ENCODE assay signal across 18 cellular contexts in the genomic region with DNA sequence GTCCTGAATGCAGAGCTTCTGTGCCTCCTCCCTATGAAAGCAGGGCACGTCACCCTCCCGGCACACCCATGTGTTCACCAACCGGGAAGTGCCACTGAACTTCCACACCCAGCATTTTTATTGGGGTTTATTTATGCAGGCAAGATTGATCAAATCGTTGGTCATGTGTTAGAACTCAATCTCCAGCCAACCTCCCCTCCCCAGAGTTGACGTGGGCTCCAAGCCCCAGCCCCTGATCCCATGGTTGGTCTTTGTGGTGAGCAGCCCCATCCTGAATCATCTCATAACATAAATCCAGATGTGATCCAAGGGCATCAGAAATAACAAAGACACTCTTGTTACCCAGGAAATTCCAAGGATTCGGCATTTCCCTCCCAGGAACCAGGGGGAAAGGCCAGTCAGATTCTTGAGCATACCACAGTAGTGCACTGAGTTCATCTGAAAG.
A peak's percentile ranks its signal among the peaks of the same experiment; 100 is the strongest.
DNase-seq lines count a peak whose midpoint lies in the region; ATAC-seq and TF ChIP-seq lines count a peak whose summit lies in the region.
"Had no signal": no experiment of that assay in that cellular context is flagged by ENCODE, and none has a peak within 500 bp of the region (broad histone marks: within the 10 kb centered on the region; RNA-seq: fewer than 3 reads in every experiment).

No MANE protein-coding gene starts in this region.

- H3K27me3 Mint-ChIP-seq in activated CD4-positive, alpha-beta memory T cell treated with anti-CD3 and anti-CD28 coated beads for 36 hours = peaks cover 4% of the 10 kb centered on the region
- H3K27me3 Mint-ChIP-seq: activated naive CD4-positive, alpha-beta T cell treated with anti-CD3 and anti-CD28 coated beads, Interleukin-2, amount 10 ng/mL, durations not matched to agents 7 days and 5 days; naive B cell had no signal

- peak overlapping the region; percentile 6; the same call in 1 of the 2 replicates for H3K56ac ChIP-seq in IMR-90 (ENCODE audit: extremely low read depth, insufficient read depth, low read length)
- H3K56ac ChIP-seq in mesendoderm (ENCODE audit: low read length) = peak overlapping the region; percentile 42

- BruUV-seq in IMR-90 (replicated peaks; lab: Mats Ljungman, UMichigan) = no TSS peak

- H3K36me3 ChIP-seq in IMR-90 (ENCODE audit: control insufficient read depth, insufficient read depth, low read length) (peaks cover 23% of the 10 kb centered on the region; the same call in 1 of the 2 replicates), mesendoderm (ENCODE audit: control insufficient read depth, insufficient read depth, low read length) (no peaks in the 10 kb centered on the region)
- H3K36me3 ChIP-seq: Peyer's patch had no signal

- no peaks in the 10 kb centered on the region for H3K9me3 ChIP-seq in IMR-90 (ENCODE audit: control insufficient read depth, insufficient read depth, low read length)
- H3K9me3 ChIP-seq: Peyer's patch, psoas muscle had no signal

- dilution Hi-C loops in IMR-90 (cut with HindIII; ENCODE audit: low sequenced_read_pairs, unreplicated experiment) = no loop called here

- CTCF ChIA-PET in IMR-90 (lab: Yijun Ruan, JAX) = no interaction called here
- CTCF ChIA-PET in activated CD4-positive, alpha-beta memory T cell treated with anti-CD3 and anti-CD28 coated beads for 36 hours (lab: Charles Lee) = no interaction called here

- H2BK120ac ChIP-seq in IMR-90 (ENCODE audit: low read depth, low read length) (peak overlapping the region; percentile 81), mesendoderm (ENCODE audit: low read depth, low read length) (no peak overlapping the region)

- H2AK5ac ChIP-seq in IMR-90 (ENCODE audit: low read depth, low read length) = peak overlapping the region; percentile 78
- H2AK5ac ChIP-seq in mesendoderm (ENCODE audit: low read length) = no peak overlapping the region

- H3K4me1 ChIP-seq in IMR-90 (ENCODE audit: control insufficient read depth, insufficient read depth, low read length) (peaks cover 12% of the 10 kb centered on the region), mesendoderm (ENCODE audit: control insufficient read depth, low read depth, low read length) (no peaks in the 10 kb centered on the region)
- H3K4me1 ChIP-seq: psoas muscle had no signal

- peaks cover 6% of the 10 kb centered on the region; the same call in 1 of the 2 replicates for H3K9me1 ChIP-seq in IMR-90 (ENCODE audit: insufficient read depth, low read length)

- H3K4me3 ChIP-seq in IMR-90 (ENCODE audit: insufficient read depth, low read depth, low read length) = no peak overlapping the region
- H3K4me3 ChIP-seq in epithelial cell of esophagus (ENCODE audit: low read length) = no peak overlapping the region
- no peak overlapping the region for H3K4me3 ChIP-seq in mesendoderm (ENCODE audit: low read length)
- H3K4me3 ChIP-seq: Peyer's patch, psoas muscle had no signal

- peaks cover 3% of the 10 kb centered on the region; the same call in 1 of the 2 replicates for H4K20me1 ChIP-seq in IMR-90 (ENCODE audit: insufficient read depth, low read length)

- H2BK20ac ChIP-seq in IMR-90 (ENCODE audit: low read depth, low read length) = peak overlapping the region; percentile 64; the same call in 1 of the 2 replicates

- H3K27ac ChIP-seq in IMR-90 (ENCODE audit: insufficient read depth, low read length) (peak overlapping the region; percentile 50), mesendoderm (ENCODE audit: low read depth, low read length) (no peak overlapping the region)
- H3K27ac ChIP-seq: Peyer's patch, psoas muscle had no signal

- H4K8ac ChIP-seq in IMR-90 (ENCODE audit: low read depth in 2 of 2, low read length in 2 of 2) = peak overlapping the region in 1 of 2 experiments; percentile 78; a peak in 2 of 4 replicates
- H4K8ac ChIP-seq in mesendoderm (ENCODE audit: low read depth, low read length) = no peak overlapping the region

- TF ChIP-seq POLR2A in IMR-90 (IDR thresholded peaks at IDR 0.05; ENCODE audit: low read depth, low read length) = no peak

- WGBS in IMR-90 (ENCODE audit: extremely low coverage in 2 of 2, insufficient read length in 1 of 2), 2 experiments = no CpG with 5 or more reads among the region's 6 CpGs
- WGBS in mesendoderm (ENCODE audit: extremely low coverage, insufficient coverage, low lambda C conversion rate) = no CpG with 5 or more reads among the region's 6 CpGs

- H3K9me3 Mint-ChIP-seq in activated CD4-positive, alpha-beta memory T cell treated with anti-CD3 and anti-CD28 coated beads for 36 hours = no peaks in the 10 kb centered on the region
- H3K9me3 Mint-ChIP-seq: activated naive CD4-positive, alpha-beta T cell treated with anti-CD3 and anti-CD28 coated beads, Interleukin-2, amount 10 ng/mL, durations not matched to agents 7 days and 5 days; effector memory CD8-positive, alpha-beta T cell; naive B cell; WTC11 had no signal

- ATAC-seq in IMR-90 (ENCODE audit: low read depth) = peak; percentile 59
- ATAC-seq: effector memory CD8-positive, alpha-beta T cell; left lobe of liver; psoas muscle; WTC11 had no signal

- peak overlapping the region; percentile 85 for H3K4ac ChIP-seq in IMR-90 (ENCODE audit: low read depth, low read length)
- H3K4ac ChIP-seq in mesendoderm (ENCODE audit: low read depth, low read length) = no peak overlapping the region

- intact Hi-C loops in IMR-90 (cut with micrococcal nuclease) = loop anchor here (5.0 kb wide), 1 partner anchor 214 kb away; no protein-coding TSS in a partner anchor
- intact Hi-C loops in activated CD4-positive, alpha-beta memory T cell treated with anti-CD3 and anti-CD28 coated beads for 36 hours (cut with micrococcal nuclease) = no loop called here

- peak overlapping the region; percentile 81 for H3K14ac ChIP-seq in IMR-90 (replicated peaks; ENCODE audit: low read depth, low read length)

- H3K4me2 ChIP-seq in IMR-90 (ENCODE audit: low read depth, low read length) (peak overlapping the region; percentile 12; the same call in 1 of the 2 replicates), mesendoderm (ENCODE audit: low read length) (no peak overlapping the region)

- peak overlapping the region; percentile 44 for H2AFZ ChIP-seq in IMR-90 (replicated peaks; ENCODE audit: low read length, poor library complexity)

- TF ChIP-seq CTCF in IMR-90 (conservative IDR thresholded peaks at IDR 0.05; ENCODE audit: low read depth, low read length) = no peak
- TF ChIP-seq CTCF in epithelial cell of esophagus (IDR thresholded peaks at IDR 0.05; ENCODE audit: insufficient read depth, low read depth, low read length, missing control alignments) = no peak

- TF ChIP-seq RAD21 in IMR-90 (IDR thresholded peaks at IDR 0.05; ENCODE audit: low read length) = no peak

- H3K23ac ChIP-seq in IMR-90 (ENCODE audit: low read depth, low read length) (peak overlapping the region; percentile 76), mesendoderm (ENCODE audit: low read length) (no peak overlapping the region)

- POLR2A ChIA-PET in IMR-90 (lab: Charles Lee; ENCODE audit: unreplicated experiment) = interaction anchor here (0.6 kb wide), 2 partner anchors 119 to 256 kb away, joined by 3 to 5 read pairs; no protein-coding TSS in a partner anchor
- POLR2A ChIA-PET in activated CD4-positive, alpha-beta memory T cell treated with anti-CD3 and anti-CD28 coated beads for 36 hours (lab: Charles Lee) = no interaction called here

- H2BK5ac ChIP-seq in IMR-90 (ENCODE audit: low read depth, low read length, poor library complexity, severe bottlenecking) (peak overlapping the region; percentile 59), mesendoderm (ENCODE audit: low read length) (no peak overlapping the region)

- peak overlapping the region; percentile 92 for H2AK9ac ChIP-seq in IMR-90 (replicated peaks; ENCODE audit: low read depth, low read length, poor library complexity)

- H3K36me3 Mint-ChIP-seq in activated CD4-positive, alpha-beta memory T cell treated with anti-CD3 and anti-CD28 coated beads for 36 hours = no peaks in the 10 kb centered on the region
- H3K36me3 Mint-ChIP-seq: activated naive CD4-positive, alpha-beta T cell treated with anti-CD3 and anti-CD28 coated beads, Interleukin-2, amount 10 ng/mL, durations not matched to agents 7 days and 5 days; WTC11 had no signal

- H3K9ac ChIP-seq in IMR-90 (ENCODE audit: low read depth, low read length) (no peak overlapping the region), mesendoderm (ENCODE audit: low read length) (no peak overlapping the region)

- H3K27me3 ChIP-seq in IMR-90 (ENCODE audit: control insufficient read depth, insufficient read depth, low read length) = no peaks in the 10 kb centered on the region
- no peaks in the 10 kb centered on the region for H3K27me3 ChIP-seq in mesendoderm (ENCODE audit: insufficient read depth, low read length, poor library complexity)
- H3K27me3 ChIP-seq: Peyer's patch had no signal

- peak overlapping the region; percentile 58; the same call in 1 of the 2 replicates for H3K18ac ChIP-seq in IMR-90 (ENCODE audit: low read depth, low read length)
- no peak overlapping the region for H3K18ac ChIP-seq in mesendoderm (ENCODE audit: low read length)

- no peaks in the 10 kb centered on the region for H3K4me1 Mint-ChIP-seq in activated CD4-positive, alpha-beta memory T cell treated with anti-CD3 and anti-CD28 coated beads for 36 hours (ENCODE audit: low read depth)
- H3K4me1 Mint-ChIP-seq: activated naive CD4-positive, alpha-beta T cell treated with anti-CD3 and anti-CD28 coated beads, Interleukin-2, amount 10 ng/mL, durations not matched to agents 7 days and 5 days; naive B cell had no signal

- H4K91ac ChIP-seq in IMR-90 (ENCODE audit: insufficient read depth, low read depth, low read length) = peak overlapping the region; percentile 64

- H3K79me2 ChIP-seq in mesendoderm (ENCODE audit: control insufficient read depth, insufficient read depth, low read length) = no peaks in the 10 kb centered on the region

- H3K4me3 Mint-ChIP-seq in activated CD4-positive, alpha-beta memory T cell treated with anti-CD3 and anti-CD28 coated beads for 36 hours = no peak overlapping the region
- H3K4me3 Mint-ChIP-seq: activated naive CD4-positive, alpha-beta T cell treated with anti-CD3 and anti-CD28 coated beads, Interleukin-2, amount 10 ng/mL, durations not matched to agents 7 days and 5 days; effector memory CD8-positive, alpha-beta T cell; WTC11 had no signal

- peak; percentile 5 for DNase-seq in AG08395 (ENCODE audit: low spot score)
- peak; percentile 85 for DNase-seq in IMR-90
- peak; percentile 54 for DNase-seq in epithelial cell of esophagus (ENCODE audit: low read depth)
- no peak for DNase-seq in mesendoderm
- no peak for DNase-seq in G401 (ENCODE audit: low spot score)
- DNase-seq in activated CD8-positive, alpha-beta memory T cell treated with anti-CD3 and anti-CD28 coated beads, Interleukin-2, amount 50 U/mL, for 4 hours = no peak
- no peak for DNase-seq in activated CD4-positive, alpha-beta memory T cell treated with anti-CD3 and anti-CD28 coated beads for 36 hours
- no peak for DNase-seq in NCI-H1436 (lab: John Stamatoyannopoulos, UW)
- DNase-seq: activated naive CD4-positive, alpha-beta T cell treated with anti-CD3 and anti-CD28 coated beads, Interleukin-2, amount 10 ng/mL, durations not matched to agents 7 days and 5 days; effector memory CD8-positive, alpha-beta T cell; hippocampal formation; naive B cell; NCI-H2081 treated with DMSO at 0.1 percent for 48 hours; psoas muscle; substantia nigra had no signal

- H2BK15ac ChIP-seq in IMR-90 (ENCODE audit: low read depth, low read length) = 0 out of 3 replicates have a peak overlapping the region, but pooled peaks have one; percentile 29
- H2BK15ac ChIP-seq in mesendoderm (replicated peaks; ENCODE audit: low read depth) = no peak overlapping the region

- no peak overlapping the region for H3K27ac Mint-ChIP-seq in activated CD4-positive, alpha-beta memory T cell treated with anti-CD3 and anti-CD28 coated beads for 36 hours
- H3K27ac Mint-ChIP-seq: activated naive CD4-positive, alpha-beta T cell treated with anti-CD3 and anti-CD28 coated beads, Interleukin-2, amount 10 ng/mL, durations not matched to agents 7 days and 5 days; effector memory CD8-positive, alpha-beta T cell; WTC11 had no signal

- in situ Hi-C loops in IMR-90 (cut with MboI; ENCODE audit: low sequenced_read_pairs) = no loop called here
- in situ Hi-C loops in G401 (cut with HindIII; ENCODE audit: low sequenced_read_pairs) = no loop called here

- peaks cover 4 to 25% of the 10 kb centered on the region in 2 experiments; a peak in 2 of 4 replicates for H3K79me1 ChIP-seq in IMR-90 (ENCODE audit: low read depth in 1 of 2, low read length in 2 of 2)
- no peaks in the 10 kb centered on the region for H3K79me1 ChIP-seq in mesendoderm (ENCODE audit: low read length)

- peak overlapping the region; percentile 55 for H4K5ac ChIP-seq in IMR-90 (ENCODE audit: low read depth, low read length)
- no peak overlapping the region for H4K5ac ChIP-seq in mesendoderm (ENCODE audit: low read length)

Comparison
In these comparisons a context has a peak if more than half of its experiments do, and no peak if none do; other contexts are left out.
1. DNase-seq: peak in AG08395 (single experiment), IMR-90 (single experiment) and epithelial cell of esophagus (single experiment); none in mesendoderm (single experiment), G401 (single experiment), activated CD8-positive, alpha-beta memory T cell treated with anti-CD3 and anti-CD28 coated beads, Interleukin-2, amount 50 U/mL, for 4 hours (single experiment), activated CD4-positive, alpha-beta memory T cell treated with anti-CD3 and anti-CD28 coated beads for 36 hours (single experiment) and NCI-H1436 (single experiment).